Comparison of ENCODE assay signal across 28 cellular contexts in the genomic region with DNA sequence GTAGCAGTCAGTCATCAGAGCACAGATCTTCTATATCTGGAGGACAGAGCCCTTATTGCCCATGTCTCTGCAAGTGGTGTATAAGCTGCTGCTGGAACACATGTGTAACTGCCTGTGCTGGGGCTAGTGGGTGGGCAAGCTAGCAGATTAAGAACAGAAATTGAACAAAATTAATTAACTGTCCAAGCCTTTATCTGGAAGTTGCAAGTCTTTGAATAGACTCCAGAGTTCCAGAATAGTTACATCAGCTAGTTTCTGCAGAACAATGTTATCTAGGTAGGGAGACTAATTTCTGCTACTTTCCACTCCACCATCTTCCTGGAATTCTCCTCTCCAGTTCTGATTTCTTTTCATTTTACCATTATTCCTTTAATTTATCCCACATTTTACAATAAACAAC.
"Had no signal": no experiment of that assay in that cellular context is flagged by ENCODE, and none has a peak within 500 bp of the region (broad histone marks: within the 10 kb centered on the region; RNA-seq: fewer than 3 reads in every experiment).

No MANE protein-coding gene starts in this region.

- H3K79me2 ChIP-seq: parathyroid adenoma had no signal

- H3K36me3 Mint-ChIP-seq: stimulated activated effector memory CD8-positive, alpha-beta T cell treated with anti-CD3 and anti-CD28 coated beads, Interleukin-12 subunit alpha, Interleukin-12 subunit beta, amount 100 ng/mL, for 72 hours had no signal

- H3K4me3 Mint-ChIP-seq: naive thymus-derived CD8-positive, alpha-beta T cell; natural killer cell treated with Interleukin-12 subunit alpha and Interleukin-12 subunit beta and Interleukin-15 and Interleukin-18, amount 100 ng/mL, for 72 hours; nephron progenitor cell; neural crest cell; stimulated activated effector memory CD8-positive, alpha-beta T cell treated with anti-CD3 and anti-CD28 coated beads, Interleukin-12 subunit alpha, Interleukin-12 subunit beta, amount 100 ng/mL, for 72 hours; stimulated activated naive B cell treated with anti-CD40 and anti-IgM and Interleukin-4, amounts not matched to agents 10 μg/mL and 1 μg/mL and 100 μg/mL, for 72 hours; stimulated activated naive CD8-positive, alpha-beta T cell treated with anti-CD3 and anti-CD28 coated beads, Interleukin-15, Interleukin-2, amounts not matched to agents 100 ng/mL and 50 ng/mL, for 24 hours had no signal

- FAIRE-seq: small intestine, urothelium cell line had no signal

- H3K36me3 ChIP-seq: ovary, right lobe of liver, sigmoid colon, stomach, tibial artery, upper lobe of left lung, vagina had no signal

- H3K4me3 ChIP-seq: ovary, psoas muscle, right lobe of liver, sigmoid colon, stomach, tibial artery, upper lobe of left lung, vagina had no signal

- H3K9me3 ChIP-seq: ovary, vagina had no signal

- H2AFZ ChIP-seq: parathyroid adenoma had no signal

- H3K27ac Mint-ChIP-seq: naive thymus-derived CD8-positive, alpha-beta T cell; natural killer cell treated with Interleukin-12 subunit alpha and Interleukin-12 subunit beta and Interleukin-15 and Interleukin-18, amount 100 ng/mL, for 72 hours; nephron progenitor cell; progenitor cell of endocrine pancreas; stimulated activated effector memory CD8-positive, alpha-beta T cell treated with anti-CD3 and anti-CD28 coated beads, Interleukin-12 subunit alpha, Interleukin-12 subunit beta, amount 100 ng/mL, for 72 hours; stimulated activated naive B cell treated with anti-CD40 and anti-IgM and Interleukin-4, amounts not matched to agents 10 μg/mL and 1 μg/mL and 100 μg/mL, for 72 hours; stimulated activated naive CD8-positive, alpha-beta T cell treated with anti-CD3 and anti-CD28 coated beads, Interleukin-15, Interleukin-2, amounts not matched to agents 100 ng/mL and 50 ng/mL, for 24 hours had no signal

- DNase-seq: naive thymus-derived CD8-positive, alpha-beta T cell; nephron progenitor cell; occipital lobe; ovary; posterior cingulate gyrus; psoas muscle; right cardiac atrium; right lobe of liver; sigmoid colon; small intestine; stimulated activated CD4-positive, alpha-beta T cell treated with anti-CD3 and anti-CD28 coated beads, Interleukin-15, amount 100 ng/mL, for 24 hours; stimulated activated CD4-positive, alpha-beta T cell treated with anti-CD3 and anti-CD28 coated beads, Interleukin-2, amount 100 ng/mL, for 24 hours; stimulated activated CD4-positive, alpha-beta T cell treated with anti-CD3 and anti-CD28 coated beads, Interleukin-2, amount 100 ng/mL, for 48 hours; stimulated activated CD4-positive, alpha-beta T cell treated with anti-CD3 and anti-CD28 coated beads, Interleukin-4, amount 100 ng/mL, for 24 hours; stimulated activated naive B cell treated with anti-CD40 and anti-IgM and Interleukin-4, amounts not matched to agents 10 μg/mL and 1 μg/mL and 100 μg/mL, for 72 hours; stimulated activated naive CD4-positive, alpha-beta T cell treated with Interleukin-2 at 50 U/mL for 16 hours; stomach; tibial artery; trophoblast cell; upper lobe of left lung had no signal

- H3K27ac ChIP-seq: ovary, parathyroid adenoma, psoas muscle, right lobe of liver, sigmoid colon, stomach, tibial artery, upper lobe of left lung, vagina had no signal

- H3K9ac ChIP-seq: parathyroid adenoma had no signal

- H3K27me3 Mint-ChIP-seq: naive thymus-derived CD8-positive, alpha-beta T cell; progenitor cell of endocrine pancreas; stimulated activated naive B cell treated with anti-CD40 and anti-IgM and Interleukin-4, amounts not matched to agents 10 μg/mL and 1 μg/mL and 100 μg/mL, for 72 hours; stimulated activated naive CD8-positive, alpha-beta T cell treated with anti-CD3 and anti-CD28 coated beads, Interleukin-15, Interleukin-2, amounts not matched to agents 100 ng/mL and 50 ng/mL, for 24 hours had no signal

- H3K4me1 ChIP-seq: parathyroid adenoma, right lobe of liver, tibial artery, upper lobe of left lung, vagina had no signal

- H3K27me3 ChIP-seq: ovary, right lobe of liver, sigmoid colon, stomach, tibial artery, upper lobe of left lung, vagina had no signal

- ATAC-seq: naive thymus-derived CD8-positive, alpha-beta T cell; natural killer cell treated with Interleukin-12 subunit alpha and Interleukin-12 subunit beta and Interleukin-15 and Interleukin-18, amount 100 ng/mL, for 72 hours; psoas muscle; right cardiac atrium; right lobe of liver; stimulated activated effector memory CD8-positive, alpha-beta T cell treated with anti-CD3 and anti-CD28 coated beads, Interleukin-12 subunit alpha, Interleukin-12 subunit beta, amount 100 ng/mL, for 72 hours; stimulated activated naive B cell treated with anti-CD40 and anti-IgM and Interleukin-4, amounts not matched to agents 10 μg/mL and 1 μg/mL and 100 μg/mL, for 72 hours had no signal

- H3K4me1 Mint-ChIP-seq: naive thymus-derived CD8-positive, alpha-beta T cell; stimulated activated effector memory CD8-positive, alpha-beta T cell treated with anti-CD3 and anti-CD28 coated beads, Interleukin-12 subunit alpha, Interleukin-12 subunit beta, amount 100 ng/mL, for 72 hours had no signal
